ENCODE assay signal across 24 cellular contexts in genomic region chr18:47632970-47633635, GRCh38.
"Had no signal": no experiment of that assay in that cellular context is flagged by ENCODE, and none has a peak within 500 bp of the region (broad histone marks: within the 10 kb centered on the region; RNA-seq: fewer than 3 reads in every experiment).

No MANE protein-coding gene starts in this region.

- H3K36me3 ChIP-seq: colonic mucosa, sigmoid colon, stomach, uterus had no signal

- H3K9me3 Mint-ChIP-seq: type B pancreatic cell had no signal

- DNase-seq: colonic mucosa; effector CD4-positive, alpha-beta T cell; endodermal cell; erythroblast; foreskin melanocyte; head of caudate nucleus; hippocampal formation; kidney glomerular epithelial cell; left ventricle myocardium superior; mammary epithelial cell; naive thymus-derived CD4-positive, alpha-beta T cell; nephron progenitor cell; psoas muscle; retina; sigmoid colon; small intestine; stimulated activated CD4-positive, alpha-beta T cell treated with anti-CD3 and anti-CD28 coated beads, Interleukin-12 subunit alpha, Interleukin-12 subunit beta, amount 100 ng/mL, for 4 hours; stimulated activated naive CD4-positive, alpha-beta T cell; stomach; substantia nigra; uterus had no signal

- H3K27ac Mint-ChIP-seq: endodermal cell; naive thymus-derived CD4-positive, alpha-beta T cell; nephron progenitor cell; type B pancreatic cell had no signal

- H3K4me3 ChIP-seq: colonic mucosa, psoas muscle, sigmoid colon, stomach, uterus had no signal

- ATAC-seq: left ventricle myocardium superior; naive thymus-derived CD4-positive, alpha-beta T cell; psoas muscle had no signal

- H3K9me3 ChIP-seq: colonic mucosa, psoas muscle, stomach, uterus had no signal

- FAIRE-seq: endothelial cell of umbilical vein, islet of Langerhans, small intestine had no signal

- H3K4me1 ChIP-seq: colonic mucosa, psoas muscle, sigmoid colon, stomach, uterus had no signal

- H3K27ac ChIP-seq: colonic mucosa, psoas muscle, sigmoid colon, stomach, uterus had no signal

- H3K4me1 Mint-ChIP-seq: endodermal cell; naive thymus-derived CD4-positive, alpha-beta T cell had no signal

- H3K36me3 Mint-ChIP-seq: naive thymus-derived CD4-positive, alpha-beta T cell; type B pancreatic cell had no signal

- H3K4me3 Mint-ChIP-seq: endodermal cell; naive thymus-derived CD4-positive, alpha-beta T cell; nephron progenitor cell; type B pancreatic cell had no signal

- H3K27me3 ChIP-seq: colonic mucosa, stomach, uterus had no signal
